8 cellular contexts compared by ENCODE assay signal in the genomic region with DNA sequence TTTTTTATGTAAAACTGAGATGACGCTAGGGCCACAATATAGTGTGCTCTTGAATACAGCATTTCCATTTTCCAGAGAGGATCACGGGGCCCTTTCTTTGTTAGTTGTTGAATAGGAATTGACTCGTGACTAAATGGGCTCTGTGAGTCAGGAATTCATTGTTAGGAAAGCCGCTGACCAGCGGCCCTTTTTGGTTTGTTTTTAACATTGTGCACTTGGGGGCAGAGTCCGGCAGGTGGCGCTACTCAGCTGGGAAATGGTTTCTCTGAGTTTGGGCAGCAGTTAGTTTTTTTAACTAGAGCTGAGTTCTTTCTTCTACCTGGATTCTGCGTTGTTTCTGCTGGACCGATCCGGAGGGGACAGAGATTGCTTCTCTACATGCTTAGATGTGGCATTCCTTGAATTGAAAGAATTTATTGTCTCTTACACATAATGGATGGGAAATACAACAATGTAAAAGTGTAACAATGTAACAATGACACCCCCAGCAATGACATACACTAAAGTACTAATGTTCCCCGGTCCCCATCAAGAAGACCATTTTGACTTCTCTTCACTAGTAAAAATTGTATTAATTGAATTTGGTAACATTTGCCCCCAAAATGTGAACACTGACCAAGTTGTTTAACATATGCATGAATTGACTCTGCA.
DNase-seq lines count a peak whose midpoint lies in the region; ATAC-seq, FAIRE-seq and TF ChIP-seq lines count a peak whose summit lies in the region.

No MANE protein-coding gene starts in this region.

- H3K27ac ChIP-seq in HUES6 (ENCODE audit: low read depth, low read length) (no peak overlapping the region; the same call in 1 of the 2 replicates), Panc1 (ENCODE audit: low read length) (no peak overlapping the region), hepatocyte (no peak overlapping the region), small intestine (ENCODE audit: low read depth in 1 of 2, low read length in 1 of 2) (no peak overlapping the region)

- H3K36me3 Mint-ChIP-seq in activated naive CD8-positive, alpha-beta T cell treated with anti-CD3 and anti-CD28 coated beads, Interleukin-2, amount 50 U/mL, for 24 hours (ENCODE audit: low read depth): no peaks in the 10 kb centered on the region

- peak overlapping the region; percentile 55 for H3K9ac ChIP-seq in HUES6 (ENCODE audit: low read length)

- no peaks in the 10 kb centered on the region for H4K20me1 ChIP-seq in hepatocyte (ENCODE audit: insufficient read depth, poor library complexity, severe bottlenecking)

- H3K27me3 ChIP-seq in HUES6 (ENCODE audit: control insufficient read depth, insufficient read depth, low read length) (no peaks in the 10 kb centered on the region), Panc1 (ENCODE audit: control insufficient read depth, insufficient read depth, low read length) (no peaks in the 10 kb centered on the region), hepatocyte (no peaks in the 10 kb centered on the region), small intestine (ENCODE audit: control insufficient read depth in 2 of 2, insufficient read depth in 2 of 2, low read length in 2 of 2) (peaks cover 0 to 3% of the 10 kb centered on the region in 2 donors)

- H3K4me2 ChIP-seq in hepatocyte: no peak overlapping the region

- no peaks in the 10 kb centered on the region for H3K9me3 Mint-ChIP-seq in activated naive CD8-positive, alpha-beta T cell treated with anti-CD3 and anti-CD28 coated beads, Interleukin-2, amount 50 U/mL, for 24 hours

- no peak overlapping the region for H2AFZ ChIP-seq in hepatocyte

- FAIRE-seq in small intestine (lab: Jason Lieb, UNC): no peak

- no peaks in the 10 kb centered on the region for H3K4me1 Mint-ChIP-seq in activated naive CD8-positive, alpha-beta T cell treated with anti-CD3 and anti-CD28 coated beads, Interleukin-2, amount 50 U/mL, for 24 hours

- DNase-seq in DMS153 treated with DMSO at 0.1 percent for 48 hours (lab: John Stamatoyannopoulos, UW; ENCODE audit: unreplicated experiment): peak; percentile 49
- DNase-seq in Panc1 (ENCODE audit: low read depth, low spot score): peak; percentile 64
- DNase-seq in activated naive CD8-positive, alpha-beta T cell treated with anti-CD3 and anti-CD28 coated beads, Interleukin-2, amount 50 U/mL, for 24 hours: peak; percentile 52
- peak; percentile 79 for DNase-seq in hepatocyte (ENCODE audit: low spot score)
- DNase-seq in small intestine: peak; percentile 18
- no peak for DNase-seq in mesenteric fat pad (ENCODE audit: low spot score)

- CTCF ChIA-PET in Panc1 (lab: Charles Lee): interaction anchor here (0.6 to 0.8 kb wide), 3 partner anchors 305 to 1211 kb away, joined by 3 to 4 read pairs (median 3); no protein-coding TSS in a partner anchor

- POLR2A ChIA-PET in Panc1 (lab: Charles Lee): no interaction called here

- H3K4me3 ChIP-seq in HUES6 (ENCODE audit: low read depth, low read length) (0 out of 2 replicates have a peak overlapping the region, but pooled peaks have one; percentile 9), Panc1 (ENCODE audit: low read depth in 2 of 2, low read length in 2 of 2) (no peak overlapping the region), hepatocyte (no peak overlapping the region), small intestine (ENCODE audit: low read depth in 1 of 2, low read length in 2 of 2) (no peak overlapping the region)

- H3K4me3 Mint-ChIP-seq in activated naive CD8-positive, alpha-beta T cell treated with anti-CD3 and anti-CD28 coated beads, Interleukin-2, amount 50 U/mL, for 24 hours: no peak overlapping the region

- peak; percentile 75 for ATAC-seq in GM21423 (IDR thresholded peaks at IDR 0.05; ENCODE audit: unreplicated experiment)
- peak; percentile 81 for ATAC-seq in Panc1
- no peak for ATAC-seq in activated naive CD8-positive, alpha-beta T cell treated with anti-CD3 and anti-CD28 coated beads, Interleukin-2, amount 50 U/mL, for 24 hours

- H3K4me1 ChIP-seq in HUES6 (ENCODE audit: control insufficient read depth, insufficient read depth, low read length): peaks cover 18% of the 10 kb centered on the region
- H3K4me1 ChIP-seq in Panc1 (ENCODE audit: control insufficient read depth, insufficient read depth, low read length): peaks cover 9% of the 10 kb centered on the region; the same call in 1 of the 2 replicates
- H3K4me1 ChIP-seq in hepatocyte (ENCODE audit: insufficient read depth): peaks cover 11% of the 10 kb centered on the region
- H3K4me1 ChIP-seq in small intestine (ENCODE audit: control insufficient read depth in 2 of 2, insufficient read depth in 1 of 2, low read depth in 1 of 2, low read length in 1 of 2): no peaks in the 10 kb centered on the region

- H3K9me2 ChIP-seq in hepatocyte (replicated peaks; ENCODE audit: insufficient read depth): no peaks in the 10 kb centered on the region

- H3K9me3 ChIP-seq in HUES6 (ENCODE audit: control insufficient read depth, insufficient read depth, low read depth, low read length) (no peaks in the 10 kb centered on the region), Panc1 (ENCODE audit: control insufficient read depth, insufficient read depth, low read depth, low read length) (no peaks in the 10 kb centered on the region), hepatocyte (ENCODE audit: low read depth) (no peaks in the 10 kb centered on the region), small intestine (ENCODE audit: control insufficient read depth, low read depth) (no peaks in the 10 kb centered on the region)

- BruUV-seq in Panc1 (replicated peaks; lab: Mats Ljungman, UMichigan): no TSS peak

- in situ Hi-C loops in Panc1 (cut with HindIII; ENCODE audit: low pct_unique_long_range_greater_than_20kb, low sequenced_read_pairs): no loop called here

- H3K79me2 ChIP-seq in hepatocyte: no peaks in the 10 kb centered on the region

- TF ChIP-seq CTCF in Panc1 (IDR thresholded peaks at IDR 0.05): peak; percentile 91
- TF ChIP-seq CTCF in hepatocyte (IDR thresholded peaks at IDR 0.05; ENCODE audit: poor library complexity): peak; percentile 92

- H3K27ac Mint-ChIP-seq in activated naive CD8-positive, alpha-beta T cell treated with anti-CD3 and anti-CD28 coated beads, Interleukin-2, amount 50 U/mL, for 24 hours: no peak overlapping the region

- intact Hi-C loops in Panc1 (cut with micrococcal nuclease; ENCODE audit: unreplicated experiment): loop anchor here (1.0 kb wide), 1 partner anchor 304 kb away; no protein-coding TSS in a partner anchor

- no peaks in the 10 kb centered on the region for H3K27me3 Mint-ChIP-seq in activated naive CD8-positive, alpha-beta T cell treated with anti-CD3 and anti-CD28 coated beads, Interleukin-2, amount 50 U/mL, for 24 hours

- no peaks in the 10 kb centered on the region for H3K36me3 ChIP-seq in HUES6 (ENCODE audit: control insufficient read depth, insufficient read depth, low read length)
- no peaks in the 10 kb centered on the region for H3K36me3 ChIP-seq in Panc1 (ENCODE audit: control insufficient read depth, insufficient read depth, low read length)
- no peaks in the 10 kb centered on the region for H3K36me3 ChIP-seq in hepatocyte (replicated peaks; ENCODE audit: insufficient read depth, low read depth)
- H3K36me3 ChIP-seq in small intestine (ENCODE audit: control insufficient read depth in 2 of 2, insufficient read depth in 2 of 2, low read length in 2 of 2): no peaks in the 10 kb centered on the region

- 13% methylated on average over 11 of the region's 11 CpGs for WGBS in hepatocyte (ENCODE audit: low lambda C conversion rate, missing lambda C conversion rate)
- 17 to 18% (median 18%) methylated on average over 11 of the region's 11 CpGs for WGBS in small intestine, 3 donors
